ENCODE assay signal across 27 cellular contexts in the genomic region with DNA sequence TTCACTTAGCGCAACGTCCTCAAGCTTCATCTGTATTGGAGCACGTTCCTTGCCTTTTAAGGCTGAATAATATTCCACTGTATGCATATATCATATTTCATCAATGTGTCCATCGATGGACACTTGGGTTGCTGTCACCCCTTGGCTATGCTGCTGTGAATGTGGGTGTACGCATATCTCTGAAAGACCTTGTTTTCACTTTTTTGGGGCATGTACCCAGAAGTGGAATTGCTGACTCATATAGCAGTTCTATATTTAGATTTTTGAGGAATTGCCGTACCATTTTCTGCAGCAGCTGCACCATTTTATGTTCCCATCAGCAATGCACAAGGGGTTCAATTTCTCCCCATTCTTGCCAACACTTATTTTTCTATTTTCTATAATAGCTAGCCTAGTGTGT. TPM values are rescaled to one million over a fixed set of nuclear protein-coding genes. Genes with fewer than 3 reads are reported as not detected.
DNase-seq lines count a peak whose midpoint lies in the region; ATAC-seq and TF ChIP-seq lines count a peak whose summit lies in the region.
"Had no signal": no experiment of that assay in that cellular context is flagged by ENCODE, and none has a peak within 500 bp of the region (broad histone marks: within the 10 kb centered on the region; RNA-seq: fewer than 3 reads in every experiment).

No MANE protein-coding gene starts in this region.

- H3K4me3 ChIP-seq in IMR-90 (ENCODE audit: insufficient read depth, low read depth, low read length) (no peak overlapping the region), skeletal muscle satellite cell (ENCODE audit: low read length) (no peak overlapping the region)
- H3K4me3 ChIP-seq: BLaER1, gastroesophageal sphincter, MG63, Peyer's patch, tibial nerve had no signal

- no peak overlapping the region for H4K91ac ChIP-seq in IMR-90 (ENCODE audit: insufficient read depth, low read depth, low read length)

- DNase-seq in IMR-90: peak; percentile 12
- peak; percentile 48 for DNase-seq in RPMI7951 (ENCODE audit: low read depth)
- DNase-seq in NCI-H2171 (lab: John Stamatoyannopoulos, UW): no peak
- no peak for DNase-seq in activated CD4-positive, alpha-beta T cell treated with anti-CD3 and anti-CD28 coated beads, Interleukin-2, amount 10 ng/mL, durations not matched to agents 7 days and 5 days
- DNase-seq in NAMALWA (ENCODE audit: low spot score): no peak
- DNase-seq: activated CD4-positive, alpha-beta T cell treated with anti-CD3 and anti-CD28 coated beads for 36 hours; central memory CD4-positive, alpha-beta T cell; dermis blood vessel endothelial cell; GDM1; KG1; kidney glomerular epithelial cell; MG63; naive B cell; NCI-H1436; NCI-H2081; Peyer's patch; right cardiac atrium; stimulated activated CD4-positive, alpha-beta T cell treated with anti-CD3 and anti-CD28 coated beads, Interleukin-4, amount 100 ng/mL, for 1 hour; SW 1271 had no signal

- no peak overlapping the region; the same call in 1 of the 2 replicates for H3K23ac ChIP-seq in IMR-90 (ENCODE audit: low read depth, low read length)

- 0 out of 2 replicates have a peak, but pooled peaks cover 2% of the 10 kb centered on the region for H3K9me1 ChIP-seq in IMR-90 (ENCODE audit: insufficient read depth, low read length)

- CTCF ChIA-PET in IMR-90 (lab: Yijun Ruan, JAX): interaction anchor here (0.6 kb wide), 1 partner anchor 103 kb away, joined by 3 read pairs; no protein-coding TSS in a partner anchor
- CTCF ChIA-PET in activated CD4-positive, alpha-beta T cell treated with anti-CD3 and anti-CD28 coated beads, Interleukin-2, amount 10 ng/mL, durations not matched to agents 7 days and 5 days (lab: Charles Lee): interaction anchor here (1.1 kb wide), 1 partner anchor 32 kb away, joined by 3 read pairs; no protein-coding TSS in a partner anchor

- dilution Hi-C loops in IMR-90 (cut with HindIII; ENCODE audit: low sequenced_read_pairs, unreplicated experiment): no loop called here

- H3K9ac ChIP-seq in IMR-90 (ENCODE audit: low read depth, low read length): no peak overlapping the region
- no peak overlapping the region for H3K9ac ChIP-seq in skeletal muscle satellite cell (ENCODE audit: low read depth, low read length)
- H3K9ac ChIP-seq: BLaER1 had no signal

- no peak for TF ChIP-seq CTCF in IMR-90 (conservative IDR thresholded peaks at IDR 0.05; ENCODE audit: low read depth, low read length)

- H4K5ac ChIP-seq in IMR-90 (ENCODE audit: low read depth, low read length): no peak overlapping the region

- H2AK5ac ChIP-seq in IMR-90 (ENCODE audit: low read depth, low read length): no peak overlapping the region

- no peak overlapping the region; the same call in 1 of the 2 replicates for H2BK120ac ChIP-seq in IMR-90 (ENCODE audit: low read depth, low read length)

- no peaks in the 10 kb centered on the region for H3K79me1 ChIP-seq in IMR-90 (ENCODE audit: low read depth in 1 of 2, low read length in 2 of 2)

- peak overlapping the region; percentile 48; the same call in 1 of the 2 replicates for H3K18ac ChIP-seq in IMR-90 (ENCODE audit: low read depth, low read length)

- in situ Hi-C loops in IMR-90 (cut with MboI; ENCODE audit: low sequenced_read_pairs): no loop called here

- intact Hi-C loops in IMR-90 (cut with micrococcal nuclease): no loop called here
- intact Hi-C loops in dendritic cell treated with granulocyte-macrophage colony-stimulating factor and Interleukin-4, amounts not matched to agents 40 ng/mL and 50 ng/mL, for 4 days (cut with micrococcal nuclease): no loop called here

- TF ChIP-seq POLR2A in IMR-90 (IDR thresholded peaks at IDR 0.05; ENCODE audit: low read depth, low read length): no peak

- H3K27me3 ChIP-seq in IMR-90 (ENCODE audit: control insufficient read depth, insufficient read depth, low read length): no peaks in the 10 kb centered on the region
- H3K27me3 ChIP-seq in skeletal muscle satellite cell (ENCODE audit: control insufficient read depth, insufficient read depth, low read length): no peaks in the 10 kb centered on the region
- H3K27me3 ChIP-seq: BLaER1, gastroesophageal sphincter, MG63, Peyer's patch, tibial nerve had no signal

- peaks cover 24% of the 10 kb centered on the region for H3K4me1 Mint-ChIP-seq in dendritic cell treated with granulocyte-macrophage colony-stimulating factor and Interleukin-4, amounts not matched to agents 40 ng/mL and 50 ng/mL, for 4 days (ENCODE audit: low read depth)
- H3K4me1 Mint-ChIP-seq in activated CD4-positive, alpha-beta T cell treated with anti-CD3 and anti-CD28 coated beads, Interleukin-2, amount 10 ng/mL, durations not matched to agents 7 days and 5 days: no peaks in the 10 kb centered on the region
- H3K4me1 Mint-ChIP-seq: activated CD4-positive, alpha-beta T cell treated with anti-CD3 and anti-CD28 coated beads for 36 hours; activated naive CD4-positive, alpha-beta T cell treated with anti-CD3 and anti-CD28 coated beads, Interleukin-2, amount 50 U/mL, for 24 hours; naive B cell had no signal

- peaks cover 2% of the 10 kb centered on the region for H3K27me3 Mint-ChIP-seq in dendritic cell treated with granulocyte-macrophage colony-stimulating factor and Interleukin-4, amounts not matched to agents 40 ng/mL and 50 ng/mL, for 4 days
- H3K27me3 Mint-ChIP-seq in activated CD4-positive, alpha-beta T cell treated with anti-CD3 and anti-CD28 coated beads, Interleukin-2, amount 10 ng/mL, durations not matched to agents 7 days and 5 days: no peaks in the 10 kb centered on the region
- H3K27me3 Mint-ChIP-seq: activated CD4-positive, alpha-beta T cell treated with anti-CD3 and anti-CD28 coated beads for 36 hours; activated naive CD4-positive, alpha-beta T cell treated with anti-CD3 and anti-CD28 coated beads, Interleukin-2, amount 50 U/mL, for 24 hours; naive B cell had no signal

- H3K9me3 ChIP-seq in IMR-90 (ENCODE audit: control insufficient read depth, insufficient read depth, low read length): no peaks in the 10 kb centered on the region
- H3K9me3 ChIP-seq in skeletal muscle satellite cell (replicated peaks; ENCODE audit: low read length): no peaks in the 10 kb centered on the region
- H3K9me3 ChIP-seq: BLaER1, gastroesophageal sphincter, MG63, Peyer's patch, tibial nerve had no signal

- H3K14ac ChIP-seq in IMR-90 (replicated peaks; ENCODE audit: low read depth, low read length): 0 out of 2 replicates have a peak overlapping the region, but pooled peaks have one; percentile 56

- no peak overlapping the region for H2BK20ac ChIP-seq in IMR-90 (ENCODE audit: low read depth, low read length)

- H2AK9ac ChIP-seq in IMR-90 (replicated peaks; ENCODE audit: low read depth, low read length, poor library complexity): no peak overlapping the region

- no peaks in the 10 kb centered on the region for H4K20me1 ChIP-seq in IMR-90 (ENCODE audit: insufficient read depth, low read length)
- H4K20me1 ChIP-seq: BLaER1 had no signal

- BruUV-seq in IMR-90 (replicated peaks; lab: Mats Ljungman, UMichigan): no TSS peak

- no peak overlapping the region for H3K4me2 ChIP-seq in IMR-90 (ENCODE audit: low read depth, low read length)
- peak overlapping the region; percentile 20 for H3K4me2 ChIP-seq in skeletal muscle satellite cell (ENCODE audit: low read length)
- H3K4me2 ChIP-seq: BLaER1 had no signal

- H3K4ac ChIP-seq in IMR-90 (ENCODE audit: low read depth, low read length): no peak overlapping the region

- H3K36me3 ChIP-seq in IMR-90 (ENCODE audit: control insufficient read depth, insufficient read depth, low read length) (no peaks in the 10 kb centered on the region), skeletal muscle satellite cell (ENCODE audit: insufficient read depth, low read length) (no peaks in the 10 kb centered on the region)
- H3K36me3 ChIP-seq: BLaER1, gastroesophageal sphincter, MG63, Peyer's patch, tibial nerve had no signal

- no peaks in the 10 kb centered on the region for H3K36me3 Mint-ChIP-seq in dendritic cell treated with granulocyte-macrophage colony-stimulating factor and Interleukin-4, amounts not matched to agents 40 ng/mL and 50 ng/mL, for 4 days (ENCODE audit: low read depth)
- H3K36me3 Mint-ChIP-seq in activated CD4-positive, alpha-beta T cell treated with anti-CD3 and anti-CD28 coated beads, Interleukin-2, amount 10 ng/mL, durations not matched to agents 7 days and 5 days (ENCODE audit: low read depth): no peaks in the 10 kb centered on the region
- H3K36me3 Mint-ChIP-seq: activated naive CD4-positive, alpha-beta T cell treated with anti-CD3 and anti-CD28 coated beads, Interleukin-2, amount 50 U/mL, for 24 hours; naive B cell had no signal

- H2AFZ ChIP-seq in IMR-90 (replicated peaks; ENCODE audit: low read length, poor library complexity): no peak overlapping the region

- H3K4me1 ChIP-seq in IMR-90 (ENCODE audit: control insufficient read depth, insufficient read depth, low read length): no peaks in the 10 kb centered on the region; the same call in 1 of the 2 replicates
- peaks cover 4% of the 10 kb centered on the region for H3K4me1 ChIP-seq in skeletal muscle satellite cell (ENCODE audit: control insufficient read depth, insufficient read depth, low read length)
- H3K4me1 ChIP-seq: BLaER1, gastroesophageal sphincter, Peyer's patch, tibial nerve had no signal

- H3K4me3 Mint-ChIP-seq in dendritic cell treated with granulocyte-macrophage colony-stimulating factor and Interleukin-4, amounts not matched to agents 40 ng/mL and 50 ng/mL, for 4 days: no peak overlapping the region
- H3K4me3 Mint-ChIP-seq in activated CD4-positive, alpha-beta T cell treated with anti-CD3 and anti-CD28 coated beads, Interleukin-2, amount 10 ng/mL, durations not matched to agents 7 days and 5 days: no peak overlapping the region
- H3K4me3 Mint-ChIP-seq: activated CD4-positive, alpha-beta T cell treated with anti-CD3 and anti-CD28 coated beads for 36 hours; activated naive CD4-positive, alpha-beta T cell treated with anti-CD3 and anti-CD28 coated beads, Interleukin-2, amount 50 U/mL, for 24 hours; naive B cell had no signal

- H3K56ac ChIP-seq in IMR-90 (ENCODE audit: extremely low read depth, insufficient read depth, low read length): no peak overlapping the region

- H2BK5ac ChIP-seq in IMR-90 (ENCODE audit: low read depth, low read length, poor library complexity, severe bottlenecking): no peak overlapping the region

- H2BK15ac ChIP-seq in IMR-90 (ENCODE audit: low read depth, low read length): 0 out of 3 replicates have a peak overlapping the region, but pooled peaks have one; percentile 11

- no peak for TF ChIP-seq RAD21 in IMR-90 (IDR thresholded peaks at IDR 0.05; ENCODE audit: low read length)

- no CpG with 5 or more reads among the region's 6 CpGs for WGBS in IMR-90 (ENCODE audit: extremely low coverage in 2 of 2, insufficient read length in 1 of 2), 2 experiments

- no peak for ATAC-seq in IMR-90 (ENCODE audit: low read depth)
- ATAC-seq: activated CD4-positive, alpha-beta T cell treated with anti-CD3 and anti-CD28 coated beads for 36 hours; esophagus mucosa; gastroesophageal sphincter; right cardiac atrium had no signal

- H3K9me3 Mint-ChIP-seq in dendritic cell treated with granulocyte-macrophage colony-stimulating factor and Interleukin-4, amounts not matched to agents 40 ng/mL and 50 ng/mL, for 4 days: no peaks in the 10 kb centered on the region
- H3K9me3 Mint-ChIP-seq in activated CD4-positive, alpha-beta T cell treated with anti-CD3 and anti-CD28 coated beads, Interleukin-2, amount 10 ng/mL, durations not matched to agents 7 days and 5 days: no peaks in the 10 kb centered on the region
- H3K9me3 Mint-ChIP-seq: activated naive CD4-positive, alpha-beta T cell treated with anti-CD3 and anti-CD28 coated beads, Interleukin-2, amount 50 U/mL, for 24 hours; activated T-helper 2 cell treated with anti-CD3 and anti-CD28 coated beads, Interferon-gamma antibody, Interleukin-2, Interleukin-4, amounts not matched to agents 10 μg/mL and 5 μg/mL and 100 μg/mL, durations not matched to agents 14 hours and 24 hours and 36 hours; naive B cell had no signal

- H3K27ac Mint-ChIP-seq in dendritic cell treated with granulocyte-macrophage colony-stimulating factor and Interleukin-4, amounts not matched to agents 40 ng/mL and 50 ng/mL, for 4 days: peak overlapping the region; percentile 47
- H3K27ac Mint-ChIP-seq in activated CD4-positive, alpha-beta T cell treated with anti-CD3 and anti-CD28 coated beads, Interleukin-2, amount 10 ng/mL, durations not matched to agents 7 days and 5 days: no peak overlapping the region
- H3K27ac Mint-ChIP-seq: activated CD4-positive, alpha-beta T cell treated with anti-CD3 and anti-CD28 coated beads for 36 hours; activated naive CD4-positive, alpha-beta T cell treated with anti-CD3 and anti-CD28 coated beads, Interleukin-2, amount 50 U/mL, for 24 hours; activated T-helper 2 cell treated with anti-CD3 and anti-CD28 coated beads, Interferon-gamma antibody, Interleukin-2, Interleukin-4, amounts not matched to agents 10 μg/mL and 5 μg/mL and 100 μg/mL, durations not matched to agents 14 hours and 24 hours and 36 hours had no signal

- POLR2A ChIA-PET in IMR-90 (lab: Charles Lee; ENCODE audit: unreplicated experiment): interaction anchor here (0.5 kb wide), 1 partner anchor 261 kb away, joined by 3 read pairs; no protein-coding TSS in a partner anchor
- POLR2A ChIA-PET in activated CD4-positive, alpha-beta T cell treated with anti-CD3 and anti-CD28 coated beads, Interleukin-2, amount 10 ng/mL, durations not matched to agents 7 days and 5 days (lab: Charles Lee): no interaction called here

- no peak overlapping the region for H4K8ac ChIP-seq in IMR-90 (ENCODE audit: low read depth in 2 of 2, low read length in 2 of 2)

- no peak overlapping the region for H3K27ac ChIP-seq in IMR-90 (ENCODE audit: insufficient read depth, low read length)
- H3K27ac ChIP-seq: BLaER1, gastroesophageal sphincter, Peyer's patch, tibial nerve had no signal

RNA-seq across cellular contexts. Expression of gene SLC23A2, which starts 22.8 kb away (rescaled TPM):
- total RNA-seq in IMR-90 (2012; rRNA removed): 10.2 and 11.1 TPM in 2 replicates
- 13.5 and 14.4 TPM in 2 replicates for polyA plus RNA-seq in IMR-90 (2012; rRNA removed)
- 9.3 and 13.1 TPM in 2 replicates for polyA plus RNA-seq in IMR-90 (2012; cell fraction: cytosol; rRNA removed)
- polyA plus RNA-seq in IMR-90 (2012; cell fraction: nucleus; rRNA removed; ENCODE audit: low replicate concordance): 22.1 and 35.5 TPM in 2 replicates
- total RNA-seq in RPMI7951 (2014; rRNA removed; shearing (Covaris generic)): 13.9 and 14.9 TPM in 2 replicates
- 9.6 and 10.9 TPM in 2 replicates for total RNA-seq in skeletal muscle satellite cell (2012; rRNA removed)
- total RNA-seq in activated CD4-positive, alpha-beta T cell treated with anti-CD3 and anti-CD28 coated beads, Interleukin-2, amount 10 ng/mL, durations not matched to agents 7 days and 5 days: 10 to 100 TPM; 18.1 to 20.6 TPM

Comparison
In these comparisons a context has a peak if more than half of its experiments do, and no peak if none do; other contexts are left out.
1. DNase-seq: peak in IMR-90 (single experiment) and RPMI7951 (single experiment); none in NCI-H2171 (single experiment), activated CD4-positive, alpha-beta T cell treated with anti-CD3 and anti-CD28 coated beads, Interleukin-2, amount 10 ng/mL, durations not matched to agents 7 days and 5 days (single experiment) and NAMALWA (single experiment).